In genomic region chr7:90403174-90404113, GRCh38 we compare ENCODE assay signal across 8 cellular contexts. TPM values are rescaled to one million over a fixed set of nuclear protein-coding genes. Genes with fewer than 3 reads are reported as not detected.
A peak's percentile ranks its signal among the peaks of the same experiment; 100 is the strongest.
DNase-seq lines count a peak whose midpoint lies in the region; ATAC-seq and TF ChIP-seq lines count a peak whose summit lies in the region.

TSS of gene CLDN12 (plus strand) at chr7:90403461. CDS start at chr7:90412677, 9,216 bp downstream.

- peak within 1 kb of the TSS; percentile 52 for H3K4me3 ChIP-seq in IMR-90 (ENCODE audit: insufficient read depth, low read depth, low read length)
- peak within 1 kb of the TSS; percentile 62 to 97 for H3K4me3 ChIP-seq in esophagus (ENCODE audit: low read depth in 1 of 2, low read length in 2 of 2)
- peak within 1 kb of the TSS; percentile 95 to 96 for H3K4me3 ChIP-seq in mucosa of rectum (ENCODE audit: low read length in 2 of 2)

- peak within 1 kb of the TSS; percentile 88 for H3K14ac ChIP-seq in IMR-90 (replicated peaks; ENCODE audit: low read depth, low read length)

- peak within 1 kb of the TSS; percentile 34 to 92 for H4K8ac ChIP-seq in IMR-90 (ENCODE audit: low read depth in 2 of 2, low read length in 2 of 2)

- POLR2A ChIA-PET in IMR-90 (lab: Charles Lee; ENCODE audit: unreplicated experiment): no interaction called here

- no peaks in the 10 kb centered on the region for H4K20me1 ChIP-seq in IMR-90 (ENCODE audit: insufficient read depth, low read length)

- H3K9ac ChIP-seq in IMR-90 (ENCODE audit: low read depth, low read length) (peak within 1 kb of the TSS; percentile 87), mucosa of rectum (ENCODE audit: low read depth in 1 of 2, low read length in 2 of 2) (peak within 1 kb of the TSS; percentile 89 to 94)

- H3K4me1 ChIP-seq in IMR-90 (ENCODE audit: control insufficient read depth, insufficient read depth, low read length) (no peaks in the 10 kb centered on the region), esophagus (ENCODE audit: control insufficient read depth in 2 of 2, insufficient read depth in 2 of 2, low read length in 1 of 2) (no peaks in the 10 kb centered on the region), mucosa of rectum (ENCODE audit: control insufficient read depth in 2 of 2, insufficient read depth in 2 of 2, low read length in 2 of 2) (peaks cover 0 to 13% of the 10 kb centered on the region in 2 donors)

- peaks cover 9% of the 10 kb centered on the region for H3K36me3 ChIP-seq in IMR-90 (ENCODE audit: control insufficient read depth, insufficient read depth, low read length)
- no peaks in the 10 kb centered on the region for H3K36me3 ChIP-seq in esophagus (ENCODE audit: control insufficient read depth in 2 of 2, insufficient read depth in 2 of 2, low read length in 1 of 2)
- H3K36me3 ChIP-seq in mucosa of rectum (ENCODE audit: control insufficient read depth in 2 of 2, insufficient read depth in 2 of 2, low read length in 2 of 2): peaks cover 4 to 13% of the 10 kb centered on the region in 2 donors

- H2AFZ ChIP-seq in IMR-90 (replicated peaks; ENCODE audit: low read length, poor library complexity): peak within 1 kb of the TSS; percentile 60

- H3K18ac ChIP-seq in IMR-90 (ENCODE audit: low read depth, low read length): peak within 1 kb of the TSS; percentile 30

- no peaks in the 10 kb centered on the region for H3K9me1 ChIP-seq in IMR-90 (ENCODE audit: insufficient read depth, low read length)

- peak; percentile 91 for DNase-seq in DMS153 (lab: John Stamatoyannopoulos, UW)
- DNase-seq in IMR-90: peak; percentile 99
- DNase-seq in OCI-M2 (lab: John Stamatoyannopoulos, UW; ENCODE audit: unreplicated experiment): peak; percentile 42
- peak; percentile 72 for DNase-seq in activated T-cell treated with anti-CD3 and anti-CD28 coated beads, Interleukin-2, amount 50 U/mL, for 1 hour
- DNase-seq in stimulated activated CD8-positive, alpha-beta memory T cell treated with anti-CD3 and anti-CD28 coated beads, Interleukin-4, amount 100 ng/mL, for 48 hours: peak; percentile 83

- peak within 1 kb of the TSS; percentile 68 for H2AK9ac ChIP-seq in IMR-90 (replicated peaks; ENCODE audit: low read depth, low read length, poor library complexity)

- H2BK120ac ChIP-seq in IMR-90 (ENCODE audit: low read depth, low read length): peak within 1 kb of the TSS; percentile 28

- H3K9me3 ChIP-seq in IMR-90 (ENCODE audit: control insufficient read depth, insufficient read depth, low read length) (no peaks in the 10 kb centered on the region), esophagus (ENCODE audit: control insufficient read depth in 2 of 2, insufficient read depth in 1 of 2, low read depth in 1 of 2, low read length in 1 of 2) (peaks cover 0 to 3% of the 10 kb centered on the region in 2 donors), mucosa of rectum (ENCODE audit: control insufficient read depth in 2 of 2, low read length in 2 of 2) (no peaks in the 10 kb centered on the region)

- peak within 1 kb of the TSS; percentile 40; the same call in 1 of the 2 replicates for H3K23ac ChIP-seq in IMR-90 (ENCODE audit: low read depth, low read length)

- 0% methylated on average over 20 of the region's 35 CpGs; no CpG with 5 or more reads in 1 of the 2 experiments for WGBS in IMR-90 (ENCODE audit: extremely low coverage in 2 of 2, insufficient read length in 1 of 2), 2 experiments
- 0% methylated on average over 35 of the region's 35 CpGs for WGBS in esophagus, 2 donors

- peak within 1 kb of the TSS; percentile 87 for H3K56ac ChIP-seq in IMR-90 (ENCODE audit: extremely low read depth, insufficient read depth, low read length)

- TF ChIP-seq POLR2A in IMR-90 (IDR thresholded peaks at IDR 0.05; ENCODE audit: low read depth, low read length): peak; percentile 92

- H2BK15ac ChIP-seq in IMR-90 (ENCODE audit: low read depth, low read length): peak within 1 kb of the TSS; percentile 4; the same call in 1 of the 3 replicates

- H3K27me3 ChIP-seq in IMR-90 (ENCODE audit: control insufficient read depth, insufficient read depth, low read length): no peaks in the 10 kb centered on the region
- no peaks in the 10 kb centered on the region for H3K27me3 ChIP-seq in esophagus (ENCODE audit: control insufficient read depth in 1 of 2, insufficient read depth in 2 of 2, low read length in 2 of 2)
- H3K27me3 ChIP-seq in mucosa of rectum (ENCODE audit: control insufficient read depth in 2 of 2, insufficient read depth in 2 of 2, low read length in 2 of 2): no peaks in the 10 kb centered on the region

- no TSS peak for BruUV-seq in IMR-90 (replicated peaks; lab: Mats Ljungman, UMichigan)

- peak within 1 kb of the TSS; percentile 66 for H3K4ac ChIP-seq in IMR-90 (ENCODE audit: low read depth, low read length)

- no peak for TF ChIP-seq RAD21 in IMR-90 (IDR thresholded peaks at IDR 0.05; ENCODE audit: low read length)

- peak within 1 kb of the TSS; percentile 65 for H4K5ac ChIP-seq in IMR-90 (ENCODE audit: low read depth, low read length)

- H2AK5ac ChIP-seq in IMR-90 (ENCODE audit: low read depth, low read length): no peak within 1 kb of the TSS

- H2BK20ac ChIP-seq in IMR-90 (ENCODE audit: low read depth, low read length): no peak within 1 kb of the TSS

- H3K27ac ChIP-seq in IMR-90 (ENCODE audit: insufficient read depth, low read length) (peak within 1 kb of the TSS; percentile 27), esophagus (ENCODE audit: low read depth in 2 of 2, low read length in 1 of 2) (peak within 1 kb of the TSS; percentile 85 to 95), mucosa of rectum (ENCODE audit: low read depth in 2 of 2, low read length in 2 of 2) (peak within 1 kb of the TSS; percentile 92 to 97)

- H2BK5ac ChIP-seq in IMR-90 (ENCODE audit: low read depth, low read length, poor library complexity, severe bottlenecking): peak within 1 kb of the TSS; percentile 80

- dilution Hi-C loops in IMR-90 (cut with HindIII; ENCODE audit: low sequenced_read_pairs, unreplicated experiment): no loop called here

- in situ Hi-C loops in IMR-90 (cut with MboI; ENCODE audit: low sequenced_read_pairs): no loop called here

- peak within 1 kb of the TSS; percentile 80 for H4K91ac ChIP-seq in IMR-90 (ENCODE audit: insufficient read depth, low read depth, low read length)

- H3K79me1 ChIP-seq in IMR-90 (ENCODE audit: low read depth in 1 of 2, low read length in 2 of 2): peaks cover 10 to 13% of the 10 kb centered on the region in 2 experiments; a peak in 3 of 4 replicates

- ATAC-seq in GM21529 (IDR thresholded peaks at IDR 0.05; ENCODE audit: unreplicated experiment) (peak; percentile 96), IMR-90 (ENCODE audit: low read depth) (peak; percentile 98)

- CTCF ChIA-PET in IMR-90 (lab: Yijun Ruan, JAX): interaction anchor here (0.6 kb wide), 1 partner anchor 290 kb away, joined by 7 read pairs; no protein-coding TSS in a partner anchor

- intact Hi-C loops in IMR-90 (cut with micrococcal nuclease): loop anchor here (1.0 kb wide), 1 partner anchor 57 kb away; the partner anchor contains the start of gene GTPBP10

- H3K4me2 ChIP-seq in IMR-90 (ENCODE audit: low read depth, low read length): peak within 1 kb of the TSS; percentile 87

- no peak for TF ChIP-seq CTCF in IMR-90 (conservative IDR thresholded peaks at IDR 0.05; ENCODE audit: low read depth, low read length)

TF ChIP-seq in IMR-90, 13 proteins besides CTCF, POLR2A, EP300 and RAD21:
- TF ChIP-seq FOS (IDR thresholded peaks at IDR 0.05; ENCODE audit: low read depth, low read length) (peak; percentile 25; the same call in 1 of the 2 replicates), MAZ (IDR thresholded peaks at IDR 0.05; ENCODE audit: borderline replicate concordance, low read depth, low read length) (peak; percentile 75; the same call in 1 of the 2 replicates), USF2 (IDR thresholded peaks at IDR 0.05; ENCODE audit: low read depth, low read length) (peak; percentile 70), CEBPB (IDR thresholded peaks at IDR 0.05; ENCODE audit: low read depth, low read length) (peak; percentile 100), MXI1 (IDR thresholded peaks at IDR 0.05; ENCODE audit: borderline replicate concordance, low read depth, low read length) (no peak; the same call in 1 of the 2 replicates), RFX5 (IDR thresholded peaks at IDR 0.05; ENCODE audit: low read depth, low read length) (peak; percentile 41; the same call in 1 of the 2 replicates)
- TF ChIP-seq, protein P1, sequence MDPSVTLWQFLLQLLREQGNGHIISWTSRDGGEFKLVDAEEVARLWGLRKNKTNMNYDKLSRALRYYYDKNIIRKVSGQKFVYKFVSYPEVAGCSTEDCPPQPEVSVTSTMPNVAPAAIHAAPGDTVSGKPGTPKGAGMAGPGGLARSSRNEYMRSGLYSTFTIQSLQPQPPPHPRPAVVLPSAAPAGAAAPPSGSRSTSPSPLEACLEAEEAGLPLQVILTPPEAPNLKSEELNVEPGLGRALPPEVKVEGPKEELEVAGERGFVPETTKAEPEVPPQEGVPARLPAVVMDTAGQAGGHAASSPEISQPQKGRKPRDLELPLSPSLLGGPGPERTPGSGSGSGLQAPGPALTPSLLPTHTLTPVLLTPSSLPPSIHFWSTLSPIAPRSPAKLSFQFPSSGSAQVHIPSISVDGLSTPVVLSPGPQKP (IDR thresholded peaks at IDR 0.05; ENCODE audit: borderline replicate concordance, low read depth, low read length): no peak

RNA-seq across cellular contexts. Expression of gene CLDN12, which starts in this region (rescaled TPM):
- 42.5 and 46.4 TPM in 2 replicates for total RNA-seq in IMR-90 (2012; rRNA removed)
- polyA plus RNA-seq in IMR-90 (2012; rRNA removed) (33.4 and 34.5 TPM in 2 replicates), esophagus (10 to 100 TPM in 1 of 2 donors, 1 to 10 TPM in 1; 8.7 to 11.5 TPM)
- polyA plus RNA-seq in IMR-90 (2012; cell fraction: cytosol; rRNA removed): 27.8 and 39.8 TPM in 2 replicates
- polyA plus RNA-seq in IMR-90 (2012; cell fraction: nucleus; rRNA removed; ENCODE audit: low replicate concordance): 42.6 and 51.6 TPM in 2 replicates

Comparison
In these comparisons a context has a peak if more than half of its experiments do, and no peak if none do; other contexts are left out.
1. Peak in every context shown above with its lines: DNase-seq, ATAC-seq, H3K4me3 ChIP-seq and H3K27ac ChIP-seq.
2. DNase-seq: peak in every context shown above with its lines; median percentile 99 in IMR-90; 91 in DMS153; 83 in stimulated activated CD8-positive, alpha-beta memory T cell treated with anti-CD3 and anti-CD28 coated beads, Interleukin-4, amount 100 ng/mL, for 48 hours; 72 in activated T-cell treated with anti-CD3 and anti-CD28 coated beads, Interleukin-2, amount 50 U/mL, for 1 hour; 42 in OCI-M2.
3. H3K27ac ChIP-seq: peak in every context shown above with its lines; median percentile 94 in mucosa of rectum; 90 in esophagus; 27 in IMR-90.